ENCODE assay signal across 18 cellular contexts in the genomic region with DNA sequence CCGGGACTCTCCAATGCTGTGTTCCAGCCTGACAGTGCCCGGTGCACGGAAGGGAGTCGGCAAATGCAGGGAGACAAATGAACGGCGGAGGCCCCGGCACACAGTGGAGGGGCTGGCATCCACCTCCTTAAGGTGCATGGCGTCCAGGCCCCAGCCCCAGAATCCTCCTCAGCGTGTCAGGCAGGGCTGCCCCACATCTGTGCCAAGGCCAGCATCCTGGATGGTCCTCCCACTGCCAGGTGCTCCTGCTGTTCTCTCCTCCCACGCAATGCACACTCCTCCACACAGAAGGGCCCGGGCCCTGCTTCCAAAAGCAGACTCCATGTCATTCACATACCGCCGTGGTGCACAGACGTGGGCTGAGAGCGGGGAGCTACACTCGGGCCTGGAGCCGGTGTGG.
"Had no signal": no experiment of that assay in that cellular context is flagged by ENCODE, and none has a peak within 500 bp of the region (broad histone marks: within the 10 kb centered on the region; RNA-seq: fewer than 3 reads in every experiment).

No MANE protein-coding gene starts in this region.

- H3K36me3 ChIP-seq: neutrophil, tibial artery, upper lobe of right lung, vagina had no signal

- H3K4me1 ChIP-seq: tibial artery, upper lobe of right lung, vagina had no signal

- H3K27me3 ChIP-seq: vagina had no signal

- H3K4me3 ChIP-seq: coronary artery, smooth muscle cell, tibial artery, upper lobe of right lung, vagina had no signal

- ATAC-seq: esophagus mucosa; left colon; naive thymus-derived CD4-positive, alpha-beta T cell; right cardiac atrium; stimulated activated effector memory CD8-positive, alpha-beta T cell treated with anti-CD3 and anti-CD28 coated beads, Interleukin-12 subunit alpha, Interleukin-12 subunit beta, amount 100 ng/mL, for 72 hours; stimulated activated naive CD8-positive, alpha-beta T cell treated with anti-CD3 and anti-CD28 coated beads, Interleukin-15, Interleukin-2, amounts not matched to agents 100 U/mL and 50 U/mL, for 24 hours; upper lobe of right lung had no signal

- DNase-seq: effector CD8-positive, alpha-beta T cell; immature natural killer cell; left colon; mammary epithelial cell; naive thymus-derived CD4-positive, alpha-beta T cell; nephron progenitor cell; right cardiac atrium; stimulated activated CD4-positive, alpha-beta T cell treated with anti-CD3 and anti-CD28 coated beads, Interleukin-4, amount 100 ng/mL, for 1 hour; stimulated activated CD8-positive, alpha-beta memory T cell treated with anti-CD3 and anti-CD28 coated beads, Interleukin-4, amount 100 ng/mL, for 48 hours; stimulated activated naive CD8-positive, alpha-beta T cell treated with anti-CD3 and anti-CD28 coated beads, Interleukin-15, Interleukin-2, amounts not matched to agents 100 U/mL and 50 U/mL, for 24 hours; tibial artery; upper lobe of right lung had no signal

- H3K9me3 ChIP-seq: neutrophil, tibial artery, upper lobe of right lung, vagina had no signal

- H3K27ac ChIP-seq: coronary artery, neutrophil, tibial artery, upper lobe of right lung, vagina had no signal
